ENCODE assay signal across 9 cellular contexts in genomic region chr4:40462326-40462725, GRCh38.
A peak's percentile ranks its signal among the peaks of the same experiment; 100 is the strongest.
DNase-seq lines count a peak whose midpoint lies in the region; ATAC-seq and TF ChIP-seq lines count a peak whose summit lies in the region.
"Had no signal": no experiment of that assay in that cellular context is flagged by ENCODE, and none has a peak within 500 bp of the region (broad histone marks: within the 10 kb centered on the region; RNA-seq: fewer than 3 reads in every experiment).

No MANE protein-coding gene starts in this region.

- no peaks in the 10 kb centered on the region for H3K36me3 Mint-ChIP-seq in activated CD4-positive, alpha-beta memory T cell treated with anti-CD3 and anti-CD28 coated beads for 36 hours
- no peaks in the 10 kb centered on the region for H3K36me3 Mint-ChIP-seq in activated CD4-positive, alpha-beta memory T cell treated with anti-CD3 and anti-CD28 coated beads, Interleukin-2, amount 10 ng/mL, durations not matched to agents 7 days and 5 days (ENCODE audit: low read depth)
- peaks cover 27% of the 10 kb centered on the region; the same call in 2 of the 3 replicates for H3K36me3 Mint-ChIP-seq in GM23338 (ENCODE audit: low read depth)
- H3K36me3 Mint-ChIP-seq in stimulated activated memory B cell treated with anti-CD40 and anti-IgM and Interleukin-4, amounts not matched to agents 10 μg/mL and 1 μg/mL and 100 μg/mL, for 72 hours, result peaks cover 9% of the 10 kb centered on the region
- H3K36me3 Mint-ChIP-seq in CD8-positive, alpha-beta T cell, result no peaks in the 10 kb centered on the region
- no peaks in the 10 kb centered on the region for H3K36me3 Mint-ChIP-seq in effector memory CD8-positive, alpha-beta T cell (ENCODE audit: insufficient read depth)

- no peak overlapping the region for H3K4me3 ChIP-seq in GM23338
- no peak overlapping the region for H3K4me3 ChIP-seq in KMS-11 (IDR thresholded peaks at IDR 0.05; ENCODE audit: insufficient read depth, low read depth, low read length)
- H3K4me3 ChIP-seq in CD8-positive, alpha-beta T cell (ENCODE audit: low read depth, low read length), result no peak overlapping the region

- no peak overlapping the region for H3K4me3 Mint-ChIP-seq in activated CD4-positive, alpha-beta memory T cell treated with anti-CD3 and anti-CD28 coated beads for 36 hours
- H3K4me3 Mint-ChIP-seq in activated CD4-positive, alpha-beta memory T cell treated with anti-CD3 and anti-CD28 coated beads, Interleukin-2, amount 10 ng/mL, durations not matched to agents 7 days and 5 days, result no peak overlapping the region
- no peak overlapping the region for H3K4me3 Mint-ChIP-seq in GM23338
- no peak overlapping the region for H3K4me3 Mint-ChIP-seq in stimulated activated memory B cell treated with anti-CD40 and anti-IgM and Interleukin-4, amounts not matched to agents 10 μg/mL and 1 μg/mL and 100 μg/mL, for 72 hours
- H3K4me3 Mint-ChIP-seq in CD8-positive, alpha-beta T cell, result no peak overlapping the region
- H3K4me3 Mint-ChIP-seq in effector memory CD8-positive, alpha-beta T cell, result no peak overlapping the region

- POLR2A ChIA-PET in activated CD4-positive, alpha-beta memory T cell treated with anti-CD3 and anti-CD28 coated beads for 36 hours (lab: Charles Lee), result no interaction called here
- POLR2A ChIA-PET in activated CD4-positive, alpha-beta memory T cell treated with anti-CD3 and anti-CD28 coated beads, Interleukin-2, amount 10 ng/mL, durations not matched to agents 7 days and 5 days (lab: Charles Lee), result no interaction called here
- POLR2A ChIA-PET in CD8-positive, alpha-beta T cell (lab: Charles Lee), result no interaction called here

- intact Hi-C loops in activated CD4-positive, alpha-beta memory T cell treated with anti-CD3 and anti-CD28 coated beads for 36 hours (cut with micrococcal nuclease), result no loop called here
- intact Hi-C loops in CD8-positive, alpha-beta T cell (cut with DNase I, micrococcal nuclease), result no loop called here

- no peak overlapping the region for H3K9ac ChIP-seq in KMS-11

- H2AFZ ChIP-seq in GM23338 (no peak overlapping the region), KMS-11 (ENCODE audit: low read depth) (no peak overlapping the region)

- TF ChIP-seq CTCF in GM23338 (conservative IDR thresholded peaks at IDR 0.05; ENCODE audit: low read depth in 2 of 2) (no peak), KMS-11 (conservative IDR thresholded peaks at IDR 0.05; ENCODE audit: low read depth, low read length) (no peak), foreskin keratinocyte (conservative IDR thresholded peaks at IDR 0.05) (no peak)
- no peak for TF ChIP-seq CTCF in CD8-positive, alpha-beta T cell (IDR thresholded peaks at IDR 0.05)

- H3K4me2 ChIP-seq in GM23338, result no peak overlapping the region
- no peak overlapping the region for H3K4me2 ChIP-seq in KMS-11

- H4K20me1 ChIP-seq in GM23338 (replicated peaks; ENCODE audit: insufficient read depth), result peaks cover 4% of the 10 kb centered on the region
- H4K20me1 ChIP-seq in KMS-11 (ENCODE audit: insufficient read depth), result no peaks in the 10 kb centered on the region

- H3F3A ChIP-seq in GM23338 (replicated peaks; ENCODE audit: low read depth), result no peaks in the 10 kb centered on the region

- H3K9me3 ChIP-seq in CD8-positive, alpha-beta T cell (ENCODE audit: low read length), result no peaks in the 10 kb centered on the region

- CTCF ChIA-PET in activated CD4-positive, alpha-beta memory T cell treated with anti-CD3 and anti-CD28 coated beads for 36 hours (lab: Charles Lee), result no interaction called here
- CTCF ChIA-PET in activated CD4-positive, alpha-beta memory T cell treated with anti-CD3 and anti-CD28 coated beads, Interleukin-2, amount 10 ng/mL, durations not matched to agents 7 days and 5 days (lab: Charles Lee), result no interaction called here
- CTCF ChIA-PET in CD8-positive, alpha-beta T cell (lab: Charles Lee), result interaction anchor here (1.6 kb wide), 1 partner anchor 11 kb away, joined by 3 read pairs; no protein-coding TSS in a partner anchor

- H3K36me3 ChIP-seq in GM23338 (ENCODE audit: insufficient read depth), result no peaks in the 10 kb centered on the region
- no peaks in the 10 kb centered on the region for H3K36me3 ChIP-seq in KMS-11 (ENCODE audit: insufficient read depth)
- no peaks in the 10 kb centered on the region for H3K36me3 ChIP-seq in CD8-positive, alpha-beta T cell (ENCODE audit: insufficient read depth, low read length)

- H3K4me1 Mint-ChIP-seq in activated CD4-positive, alpha-beta memory T cell treated with anti-CD3 and anti-CD28 coated beads for 36 hours (ENCODE audit: low read depth), result peaks cover 14% of the 10 kb centered on the region
- peaks cover 13% of the 10 kb centered on the region for H3K4me1 Mint-ChIP-seq in activated CD4-positive, alpha-beta memory T cell treated with anti-CD3 and anti-CD28 coated beads, Interleukin-2, amount 10 ng/mL, durations not matched to agents 7 days and 5 days
- peaks cover 16% of the 10 kb centered on the region; the same call in 2 of the 3 replicates for H3K4me1 Mint-ChIP-seq in GM23338
- peaks cover 18% of the 10 kb centered on the region for H3K4me1 Mint-ChIP-seq in stimulated activated memory B cell treated with anti-CD40 and anti-IgM and Interleukin-4, amounts not matched to agents 10 μg/mL and 1 μg/mL and 100 μg/mL, for 72 hours
- no peaks in the 10 kb centered on the region for H3K4me1 Mint-ChIP-seq in CD8-positive, alpha-beta T cell (ENCODE audit: low read depth)
- no peaks in the 10 kb centered on the region for H3K4me1 Mint-ChIP-seq in effector memory CD8-positive, alpha-beta T cell (ENCODE audit: low read depth in 2 of 2)

- no peaks in the 10 kb centered on the region for H3K27me3 ChIP-seq in GM23338 (ENCODE audit: insufficient read depth)
- no peaks in the 10 kb centered on the region for H3K27me3 ChIP-seq in KMS-11 (ENCODE audit: insufficient read depth, low read depth)
- no peaks in the 10 kb centered on the region for H3K27me3 ChIP-seq in CD8-positive, alpha-beta T cell (ENCODE audit: insufficient read depth, low read length)
- H3K27me3 ChIP-seq in foreskin keratinocyte, result no peaks in the 10 kb centered on the region

- no peaks in the 10 kb centered on the region for H3K4me1 ChIP-seq in GM23338 (ENCODE audit: insufficient read depth)
- H3K4me1 ChIP-seq in KMS-11 (ENCODE audit: low read depth, poor library complexity, severe bottlenecking), result peaks cover 32% of the 10 kb centered on the region
- H3K4me1 ChIP-seq in CD8-positive, alpha-beta T cell (ENCODE audit: insufficient read depth, low read length), result no peaks in the 10 kb centered on the region
- no peaks in the 10 kb centered on the region for H3K4me1 ChIP-seq in foreskin keratinocyte

- H3K27ac ChIP-seq in GM23338 (ENCODE audit: low read depth), result peak overlapping the region; percentile 33; the same call in 1 of the 2 replicates
- H3K27ac ChIP-seq in KMS-11, result peak overlapping the region; percentile 15; the same call in 1 of the 2 replicates
- no peak overlapping the region for H3K27ac ChIP-seq in CD8-positive, alpha-beta T cell (ENCODE audit: low read depth, low read length)
- no peak overlapping the region for H3K27ac ChIP-seq in foreskin keratinocyte
- H3K27ac ChIP-seq: C4-2B had no signal

- DNase-seq in activated CD4-positive, alpha-beta memory T cell treated with anti-CD3 and anti-CD28 coated beads for 36 hours, result peak; percentile 25
- DNase-seq in activated CD4-positive, alpha-beta memory T cell treated with anti-CD3 and anti-CD28 coated beads, Interleukin-2, amount 10 ng/mL, durations not matched to agents 7 days and 5 days, result no peak
- DNase-seq in GM23338 (ENCODE audit: low spot score), result peak; percentile 46
- DNase-seq in CD8-positive, alpha-beta T cell, result no peak
- DNase-seq in effector memory CD8-positive, alpha-beta T cell, result no peak
- DNase-seq in foreskin keratinocyte, result no peak

- H3K79me2 ChIP-seq in GM23338 (replicated peaks; ENCODE audit: insufficient read depth) (peaks cover 23% of the 10 kb centered on the region), KMS-11 (ENCODE audit: insufficient read depth, low read depth) (no peaks in the 10 kb centered on the region)

- no peaks in the 10 kb centered on the region for H3K9me3 Mint-ChIP-seq in activated CD4-positive, alpha-beta memory T cell treated with anti-CD3 and anti-CD28 coated beads for 36 hours
- H3K9me3 Mint-ChIP-seq in activated CD4-positive, alpha-beta memory T cell treated with anti-CD3 and anti-CD28 coated beads, Interleukin-2, amount 10 ng/mL, durations not matched to agents 7 days and 5 days, result no peaks in the 10 kb centered on the region
- H3K9me3 Mint-ChIP-seq in GM23338, result no peaks in the 10 kb centered on the region
- no peaks in the 10 kb centered on the region for H3K9me3 Mint-ChIP-seq in stimulated activated memory B cell treated with anti-CD40 and anti-IgM and Interleukin-4, amounts not matched to agents 10 μg/mL and 1 μg/mL and 100 μg/mL, for 72 hours
- no peaks in the 10 kb centered on the region for H3K9me3 Mint-ChIP-seq in CD8-positive, alpha-beta T cell
- H3K9me3 Mint-ChIP-seq in effector memory CD8-positive, alpha-beta T cell, result no peaks in the 10 kb centered on the region

- H3K9me2 ChIP-seq in GM23338 (ENCODE audit: insufficient read depth), result no peaks in the 10 kb centered on the region

- no peak overlapping the region for H3K27ac Mint-ChIP-seq in activated CD4-positive, alpha-beta memory T cell treated with anti-CD3 and anti-CD28 coated beads for 36 hours
- no peak overlapping the region for H3K27ac Mint-ChIP-seq in activated CD4-positive, alpha-beta memory T cell treated with anti-CD3 and anti-CD28 coated beads, Interleukin-2, amount 10 ng/mL, durations not matched to agents 7 days and 5 days
- peak overlapping the region; percentile 17 for H3K27ac Mint-ChIP-seq in GM23338
- H3K27ac Mint-ChIP-seq in stimulated activated memory B cell treated with anti-CD40 and anti-IgM and Interleukin-4, amounts not matched to agents 10 μg/mL and 1 μg/mL and 100 μg/mL, for 72 hours, result peak overlapping the region; percentile 57
- H3K27ac Mint-ChIP-seq in CD8-positive, alpha-beta T cell, result no peak overlapping the region
- H3K27ac Mint-ChIP-seq in effector memory CD8-positive, alpha-beta T cell, result no peak overlapping the region

- ATAC-seq in GM23338 (peak; percentile 91), foreskin keratinocyte (no peak)
- peak; percentile 93 for ATAC-seq in stimulated activated memory B cell treated with anti-CD40 and anti-IgM and Interleukin-4, amounts not matched to agents 10 μg/mL and 1 μg/mL and 100 μg/mL, for 72 hours
- ATAC-seq in CD8-positive, alpha-beta T cell, result no peak
- ATAC-seq in effector memory CD8-positive, alpha-beta T cell (replicated peaks), result no peak

- peaks cover 2% of the 10 kb centered on the region for H3K27me3 Mint-ChIP-seq in activated CD4-positive, alpha-beta memory T cell treated with anti-CD3 and anti-CD28 coated beads for 36 hours
- H3K27me3 Mint-ChIP-seq in activated CD4-positive, alpha-beta memory T cell treated with anti-CD3 and anti-CD28 coated beads, Interleukin-2, amount 10 ng/mL, durations not matched to agents 7 days and 5 days, result peaks cover 7% of the 10 kb centered on the region
- peaks cover 2% of the 10 kb centered on the region for H3K27me3 Mint-ChIP-seq in GM23338 (ENCODE audit: insufficient read depth, low read depth, poor library complexity)
- no peaks in the 10 kb centered on the region for H3K27me3 Mint-ChIP-seq in stimulated activated memory B cell treated with anti-CD40 and anti-IgM and Interleukin-4, amounts not matched to agents 10 μg/mL and 1 μg/mL and 100 μg/mL, for 72 hours
- H3K27me3 Mint-ChIP-seq in CD8-positive, alpha-beta T cell (ENCODE audit: low read depth), result peaks cover 4% of the 10 kb centered on the region
- H3K27me3 Mint-ChIP-seq in effector memory CD8-positive, alpha-beta T cell, result peaks cover 5 to 26% of the 10 kb centered on the region in 2 donors

Comparison
In these comparisons a context has a peak if more than half of its experiments do, and no peak if none do; other contexts are left out.
1. DNase-seq: peak in activated CD4-positive, alpha-beta memory T cell treated with anti-CD3 and anti-CD28 coated beads for 36 hours (single experiment) and GM23338 (single experiment); none in activated CD4-positive, alpha-beta memory T cell treated with anti-CD3 and anti-CD28 coated beads, Interleukin-2, amount 10 ng/mL, durations not matched to agents 7 days and 5 days (single experiment), CD8-positive, alpha-beta T cell (0 of 7), effector memory CD8-positive, alpha-beta T cell (0 of 3) and foreskin keratinocyte (0 of 2).
2. H3K27ac Mint-ChIP-seq: peak in GM23338 (single experiment) and stimulated activated memory B cell treated with anti-CD40 and anti-IgM and Interleukin-4, amounts not matched to agents 10 μg/mL and 1 μg/mL and 100 μg/mL, for 72 hours (single experiment); none in activated CD4-positive, alpha-beta memory T cell treated with anti-CD3 and anti-CD28 coated beads for 36 hours (single experiment), activated CD4-positive, alpha-beta memory T cell treated with anti-CD3 and anti-CD28 coated beads, Interleukin-2, amount 10 ng/mL, durations not matched to agents 7 days and 5 days (single experiment), CD8-positive, alpha-beta T cell (single experiment) and effector memory CD8-positive, alpha-beta T cell (0 of 2).
3. ATAC-seq: peak in GM23338 (single experiment) and stimulated activated memory B cell treated with anti-CD40 and anti-IgM and Interleukin-4, amounts not matched to agents 10 μg/mL and 1 μg/mL and 100 μg/mL, for 72 hours (single experiment); none in CD8-positive, alpha-beta T cell (single experiment), effector memory CD8-positive, alpha-beta T cell (single experiment) and foreskin keratinocyte (single experiment).
4. H3K27ac ChIP-seq: peak in GM23338 (single experiment) and KMS-11 (single experiment); none in CD8-positive, alpha-beta T cell (single experiment) and foreskin keratinocyte (single experiment).